39 cellular contexts compared by ENCODE assay signal in genomic region chr1:34708106-34708505, GRCh38. TPM values are rescaled to one million over a fixed set of nuclear protein-coding genes. Genes with fewer than 3 reads are reported as not detected.
"Had no signal": no experiment of that assay in that cellular context is flagged by ENCODE, and none has a peak within 500 bp of the region (broad histone marks: within the 10 kb centered on the region; RNA-seq: fewer than 3 reads in every experiment).

No MANE protein-coding gene starts in this region.

- ATAC-seq: activated naive CD4-positive, alpha-beta T cell treated with anti-CD3 and anti-CD28 coated beads, Interleukin-2, amount 50 U/mL, for 72 hours; activated naive CD8-positive, alpha-beta T cell treated with anti-CD3 and anti-CD28 coated beads, Interleukin-2, amount 50 U/mL, for 24 hours; activated T-cell treated with anti-CD3 and anti-CD28 coated beads, Interleukin-2, amount 50 U/mL, for 4 hours; activated T-cell treated with anti-CD3 and anti-CD28 coated beads, Interleukin-2, amount 50 U/mL, for 72 hours; activated T-helper 17 cell treated with anti-CD3 and anti-CD28 coated beads, Interleukin-2, amount 50 U/mL, for 72 hours; body of pancreas had no signal

- H3K27me3 ChIP-seq: adrenal gland, body of pancreas, brain microvascular endothelial cell had no signal

- H3K27ac ChIP-seq: adrenal gland, ascending aorta, body of pancreas, brain microvascular endothelial cell, breast epithelium, cardiac muscle cell had no signal

- H3K4me1 ChIP-seq: ascending aorta, body of pancreas, breast epithelium had no signal

- DNase-seq: activated effector memory CD4-positive, alpha-beta T cell treated with anti-CD3 and anti-CD28 coated beads, Interleukin-2, amount 50 U/mL, for 16 hours; activated effector memory CD4-positive, alpha-beta T cell treated with Interleukin-2 at 50 U/mL for 16 hours; activated gamma-delta T cell; activated gamma-delta T cell treated with Interleukin-2 at 50 U/mL for 16 hours; activated naive CD4-positive, alpha-beta T cell; activated naive CD4-positive, alpha-beta T cell treated with anti-CD3 and anti-CD28 coated beads for 36 hours; activated naive CD4-positive, alpha-beta T cell treated with anti-CD3 and anti-CD28 coated beads, Interleukin-2, amount 10 ng/mL, durations not matched to agents 7 days and 5 days; activated naive CD4-positive, alpha-beta T cell treated with anti-CD3 and anti-CD28 coated beads, Interleukin-2, amount 50 U/mL, for 16 hours; activated naive CD4-positive, alpha-beta T cell treated with Interleukin-2 at 50 U/mL for 16 hours; activated naive CD8-positive, alpha-beta T cell treated with anti-CD3 and anti-CD28 coated beads for 36 hours; activated naive CD8-positive, alpha-beta T cell treated with anti-CD3 and anti-CD28 coated beads, Interleukin-2, amount 10 ng/mL, durations not matched to agents 7 days and 5 days; activated naive CD8-positive, alpha-beta T cell treated with anti-CD3 and anti-CD28 coated beads, Interleukin-2, amount 50 U/mL, for 24 hours; activated T-cell treated with anti-CD3 and anti-CD28 coated beads, Interleukin-2, amount 50 U/mL, for 1 hour; activated T-cell treated with anti-CD3 and anti-CD28 coated beads, Interleukin-2, amount 50 U/mL, for 24 hours; activated T-cell treated with anti-CD3 and anti-CD28 coated beads, Interleukin-2, amount 50 U/mL, for 4 hours; activated T-cell treated with anti-CD3 and anti-CD28 coated beads, Interleukin-2, amount 50 U/mL, for 48 hours; activated T-cell treated with anti-CD3 and anti-CD28 coated beads, Interleukin-2, amount 50 U/mL, for 72 hours; adrenal gland; amniotic stem cell; amygdala; anterior cingulate cortex; aorta; body of pancreas; brain microvascular endothelial cell; caudate nucleus; central memory CD4-positive, alpha-beta T cell; cerebellar nuclear complex had no signal

- FAIRE-seq: astrocyte had no signal

- H3K4me3 ChIP-seq: adrenal gland, ascending aorta, body of pancreas, breast epithelium, cardiac muscle cell had no signal

- H3K9me3 ChIP-seq: adrenal gland, ascending aorta, body of pancreas, breast epithelium had no signal

- H3K36me3 ChIP-seq: adrenal gland, ascending aorta, brain microvascular endothelial cell, breast epithelium, cardiac muscle cell had no signal

RNA-seq across cellular contexts. Expression of gene GJB5, which starts 46.7 kb away (rescaled TPM):
- total RNA-seq: activated naive CD4-positive, alpha-beta T cell treated with anti-CD3 and anti-CD28 coated beads for 36 hours; activated naive CD4-positive, alpha-beta T cell treated with anti-CD3 and anti-CD28 coated beads, Interleukin-2, amount 50 U/mL, for 72 hours; activated naive CD8-positive, alpha-beta T cell treated with anti-CD3 and anti-CD28 coated beads for 36 hours; activated naive CD8-positive, alpha-beta T cell treated with anti-CD3 and anti-CD28 coated beads, Interleukin-2, amount 10 ng/mL, durations not matched to agents 7 days and 5 days; activated T-cell treated with anti-CD3 and anti-CD28 coated beads, Interleukin-2, amount 50 U/mL, for 4 hours; activated T-cell treated with anti-CD3 and anti-CD28 coated beads, Interleukin-2, amount 50 U/mL, for 72 hours; activated T-helper 1 cell treated with anti-CD3 and anti-CD28 coated beads, Interleukin-12 subunit alpha, Interleukin-12 subunit beta, Interleukin-2, Interleukin-4 antibody, amounts not matched to agents 30 ng/mL and 10 ng/mL and 1 ng/mL, durations not matched to agents 14 hours and 24 hours and 36 hours; activated T-helper 17 cell treated with anti-CD3 and anti-CD28 coated beads, Interleukin-2, amount 50 U/mL, for 72 hours; activated T-helper 2 cell treated with anti-CD3 and anti-CD28 coated beads, Interferon-gamma antibody, Interleukin-2, Interleukin-4, amounts not matched to agents 10 μg/mL and 5 μg/mL and 100 μg/mL, durations not matched to agents 14 hours and 24 hours and 36 hours; adrenal gland; aorta; ascending aorta; astrocyte; body of pancreas; cardiac muscle cell; cardiac septum; cerebellum; chondrocyte had no signal
- polyA plus RNA-seq: adrenal gland, aorta, cardiac muscle cell had no signal

RNA-seq across cellular contexts. Expression of gene GJB4, which starts 51.4 kb away (rescaled TPM):
- total RNA-seq: activated naive CD4-positive, alpha-beta T cell treated with anti-CD3 and anti-CD28 coated beads for 36 hours; activated naive CD4-positive, alpha-beta T cell treated with anti-CD3 and anti-CD28 coated beads, Interleukin-2, amount 50 U/mL, for 72 hours; activated naive CD8-positive, alpha-beta T cell treated with anti-CD3 and anti-CD28 coated beads for 36 hours; activated naive CD8-positive, alpha-beta T cell treated with anti-CD3 and anti-CD28 coated beads, Interleukin-2, amount 10 ng/mL, durations not matched to agents 7 days and 5 days; activated T-cell treated with anti-CD3 and anti-CD28 coated beads, Interleukin-2, amount 50 U/mL, for 4 hours; activated T-cell treated with anti-CD3 and anti-CD28 coated beads, Interleukin-2, amount 50 U/mL, for 72 hours; activated T-helper 1 cell treated with anti-CD3 and anti-CD28 coated beads, Interleukin-12 subunit alpha, Interleukin-12 subunit beta, Interleukin-2, Interleukin-4 antibody, amounts not matched to agents 30 ng/mL and 10 ng/mL and 1 ng/mL, durations not matched to agents 14 hours and 24 hours and 36 hours; activated T-helper 17 cell treated with anti-CD3 and anti-CD28 coated beads, Interleukin-2, amount 50 U/mL, for 72 hours; activated T-helper 2 cell treated with anti-CD3 and anti-CD28 coated beads, Interferon-gamma antibody, Interleukin-2, Interleukin-4, amounts not matched to agents 10 μg/mL and 5 μg/mL and 100 μg/mL, durations not matched to agents 14 hours and 24 hours and 36 hours; adrenal gland; aorta; ascending aorta; astrocyte; body of pancreas; cardiac muscle cell; cardiac septum; cerebellum; chondrocyte had no signal
- polyA plus RNA-seq: adipose tissue, adrenal gland, aorta, cardiac muscle cell had no signal
